Comparison of ENCODE assay signal across 9 cellular contexts in genomic region chr9:91898451-91899433, GRCh38. TPM values are rescaled to one million over a fixed set of nuclear protein-coding genes. Genes with fewer than 3 reads are reported as not detected.
A peak's percentile ranks its signal among the peaks of the same experiment; 100 is the strongest.
DNase-seq lines count a peak whose midpoint lies in the region; ATAC-seq and TF ChIP-seq lines count a peak whose summit lies in the region.
"Had no signal": no experiment of that assay in that cellular context is flagged by ENCODE, and none has a peak within 500 bp of the region (broad histone marks: within the 10 kb centered on the region; RNA-seq: fewer than 3 reads in every experiment).

No MANE protein-coding gene starts in this region.

- H3K36me3 ChIP-seq in prostate gland, result no peaks in the 10 kb centered on the region

- 24% methylated on average over 18 of the region's 18 CpGs for WGBS in prostate gland

- peak overlapping the region; percentile 60 for H3K27ac ChIP-seq in HL-60 (replicated peaks)
- peak overlapping the region; percentile 22 for H3K27ac ChIP-seq in epithelial cell of prostate
- peak overlapping the region; percentile 79 to 91 for H3K27ac ChIP-seq in prostate gland
- H3K27ac ChIP-seq: PC-9 had no signal

- peaks cover 61% of the 10 kb centered on the region for H3K4me1 ChIP-seq in prostate gland (replicated peaks)

- DNase-seq in HL-60 (ENCODE audit: low read depth in 1 of 2, low spot score in 1 of 2) (peak; percentile 82 to 92), NCI-H748 (lab: John Stamatoyannopoulos, UW; ENCODE audit: unreplicated experiment) (peak; percentile 77), epithelial cell of prostate (ENCODE audit: low read depth, low spot score) (peak; percentile 84), prostate gland (ENCODE audit: low spot score) (peak; percentile 93)
- no peak for DNase-seq in effector CD8-positive, alpha-beta T cell (lab: John Stamatoyannopoulos, UW)
- DNase-seq in stimulated activated CD4-positive, alpha-beta T cell treated with anti-CD3 and anti-CD28 coated beads, Interleukin-4, amount 100 ng/mL, for 24 hours, result no peak
- DNase-seq: PC-9 had no signal

- intact Hi-C loops in prostate gland (cut with DNase I), result loop anchor here (2.0 to 5.0 kb wide), 2 partner anchors 46 to 56 kb away; no protein-coding TSS in a partner anchor

- no peak overlapping the region for H3K4me3 ChIP-seq in HL-60 (replicated peaks; ENCODE audit: insufficient read depth, low read length)
- no peak overlapping the region for H3K4me3 ChIP-seq in prostate gland
- H3K4me3 ChIP-seq: PC-9 had no signal

- TF ChIP-seq POLR2A in prostate gland (IDR thresholded peaks at IDR 0.05), result peak; percentile 60

- H3K27me3 ChIP-seq in HL-60 (ENCODE audit: insufficient read depth, poor library complexity, severe bottlenecking) (no peaks in the 10 kb centered on the region), prostate gland (replicated peaks; ENCODE audit: insufficient read depth) (no peaks in the 10 kb centered on the region)

- TF ChIP-seq CTCF in HL-60 (IDR thresholded peaks at IDR 0.05; ENCODE audit: insufficient read depth, low read length), result no peak
- peak in 1 of 4 experiments; percentile 39 for TF ChIP-seq CTCF in prostate gland (IDR thresholded peaks at IDR 0.05)

- no peak for ATAC-seq in GM18520 (IDR thresholded peaks at IDR 0.05; ENCODE audit: unreplicated experiment)

- H3K9me3 ChIP-seq in prostate gland, result no peaks in the 10 kb centered on the region

RNA-seq across cellular contexts. Expression of gene ROR2, which starts 51.3 kb away (rescaled TPM):
- total RNA-seq in prostate gland, result 10 to 100 TPM; 37.2 to 43.9 TPM
- total RNA-seq: activated T-helper 2 cell treated with anti-CD3 and anti-CD28 coated beads, Interferon-gamma antibody, Interleukin-2, Interleukin-4, amounts not matched to agents 10 μg/mL and 5 μg/mL and 100 μg/mL, durations not matched to agents 14 hours and 24 hours and 36 hours; PC-9 had no signal

Comparison
In these comparisons a context has a peak if more than half of its experiments do, and no peak if none do; other contexts are left out.
1. DNase-seq: peak in HL-60 (2 of 2), NCI-H748 (single experiment), epithelial cell of prostate (single experiment) and prostate gland (single experiment); none in effector CD8-positive, alpha-beta T cell (single experiment) and stimulated activated CD4-positive, alpha-beta T cell treated with anti-CD3 and anti-CD28 coated beads, Interleukin-4, amount 100 ng/mL, for 24 hours (single experiment).
2. H3K27ac ChIP-seq: peak in every context shown above with its lines; median percentile 85 in prostate gland; 60 in HL-60; 22 in epithelial cell of prostate.